Comparison of ENCODE assay signal across 9 cellular contexts in genomic region chr22:29727248-29727551, GRCh38. TPM values are rescaled to one million over a fixed set of nuclear protein-coding genes. Genes with fewer than 3 reads are reported as not detected.
DNase-seq lines count a peak whose midpoint lies in the region; ATAC-seq and TF ChIP-seq lines count a peak whose summit lies in the region.
"Had no signal": no experiment of that assay in that cellular context is flagged by ENCODE, and none has a peak within 500 bp of the region (broad histone marks: within the 10 kb centered on the region; RNA-seq: fewer than 3 reads in every experiment).

No MANE protein-coding gene starts in this region.

- intact Hi-C loops in PC-3 (cut with micrococcal nuclease), result no loop called here
- intact Hi-C loops in sigmoid colon (cut with DNase I), result no loop called here

- 4 to 5% methylated on average over 12 of the region's 12 CpGs for WGBS in sigmoid colon, 2 donors

- no peaks in the 10 kb centered on the region for H3K36me3 ChIP-seq in PC-3 (ENCODE audit: low read depth, low read length)
- peaks cover 0 to 24% (median 4%) of the 10 kb centered on the region in 4 donors for H3K36me3 ChIP-seq in sigmoid colon

- no peaks in the 10 kb centered on the region for H4K20me1 ChIP-seq in PC-3 (ENCODE audit: low read length)

- TF ChIP-seq CTCF in PC-3 (conservative IDR thresholded peaks at IDR 0.05; ENCODE audit: low read depth, low read length), result 0 out of 2 replicates have a peak, but pooled peaks have one; percentile 27
- TF ChIP-seq CTCF in sigmoid colon (IDR thresholded peaks at IDR 0.05), result no peak

- H3K9me2 ChIP-seq in PC-3 (replicated peaks; ENCODE audit: low read length), result no peaks in the 10 kb centered on the region

- no peak for TF ChIP-seq EP300 in sigmoid colon (IDR thresholded peaks at IDR 0.05)

- peak; percentile 8 for DNase-seq in NOMO-1 treated with DMSO at 0.1 percent for 48 hours (lab: John Stamatoyannopoulos, UW; ENCODE audit: unreplicated experiment)
- DNase-seq in NOMO-1 treated with dmso at 0.1 percent for 144 hours (lab: John Stamatoyannopoulos, UW; ENCODE audit: unreplicated experiment), result no peak
- no peak for DNase-seq in PC-3
- DNase-seq in fibroblast of peridontal ligament (ENCODE audit: extremely low read depth), result peak; percentile 38
- DNase-seq in stimulated activated CD8-positive, alpha-beta memory T cell treated with anti-CD3 and anti-CD28 coated beads, Interleukin-4, amount 100 ng/mL, for 48 hours, result peak; percentile 45
- no peak for DNase-seq in sigmoid colon

- peak; percentile 46; the same call in 1 of the 2 replicates for ATAC-seq in PC-3
- ATAC-seq in GM21367 (IDR thresholded peaks at IDR 0.05; ENCODE audit: unreplicated experiment), result no peak
- no peak for ATAC-seq in GM19455 (IDR thresholded peaks at IDR 0.05; ENCODE audit: unreplicated experiment)

- CTCF ChIA-PET in PC-3 (lab: Charles Lee), result no interaction called here

- H3K4me2 ChIP-seq in PC-3 (ENCODE audit: low read length), result no peak overlapping the region

- TF ChIP-seq POLR2A in sigmoid colon (IDR thresholded peaks at IDR 0.05), result no peak

- H3F3A ChIP-seq in PC-3 (ENCODE audit: low read length, unreplicated experiment), result no peaks in the 10 kb centered on the region

- no peaks in the 10 kb centered on the region for H3K4me1 ChIP-seq in PC-3 (ENCODE audit: insufficient read depth, low read length)
- H3K4me1 ChIP-seq in sigmoid colon, result no peaks in the 10 kb centered on the region

- H3K27ac ChIP-seq in PC-3 (ENCODE audit: low read length), result no peak overlapping the region
- H3K27ac ChIP-seq in sigmoid colon, result no peak overlapping the region
- H3K27ac ChIP-seq: C4-2B had no signal

- POLR2A ChIA-PET in PC-3 (lab: Charles Lee; ENCODE audit: unreplicated experiment), result no interaction called here

- BruUV-seq in PC-3 (replicated peaks; lab: Mats Ljungman, UMichigan), result no TSS peak

- no peaks in the 10 kb centered on the region for H3K9me3 ChIP-seq in PC-3 (ENCODE audit: low read length)
- no peaks in the 10 kb centered on the region for H3K9me3 ChIP-seq in sigmoid colon

- H3K9ac ChIP-seq in PC-3 (ENCODE audit: low read length), result no peak overlapping the region

- H3K4me3 ChIP-seq in PC-3 (ENCODE audit: low read length) (no peak overlapping the region), sigmoid colon (no peak overlapping the region)

- no peaks in the 10 kb centered on the region for H3K79me2 ChIP-seq in PC-3 (ENCODE audit: low read length)

- H2AFZ ChIP-seq in PC-3 (ENCODE audit: low read length), result no peak overlapping the region

- H3K27me3 ChIP-seq in PC-3 (ENCODE audit: low read length) (no peaks in the 10 kb centered on the region), sigmoid colon (peaks cover 0 to 6% (median 2%) of the 10 kb centered on the region in 3 donors)

RNA-seq across cellular contexts. Expression of gene CABP7, which starts 7.4 kb away (rescaled TPM):
- total RNA-seq in PC-3 (2014; rRNA removed) (0.69 and 0.87 TPM in 2 replicates), sigmoid colon (1 to 10 TPM in 1 of 4 donors, under 1 TPM in 1, not detected in 2; under 0.01 to 1.1 TPM)
- polyA plus RNA-seq in sigmoid colon, result under 1 TPM in 1 of 3 donors, not detected in 2; 0.47 TPM

RNA-seq across cellular contexts. Expression of gene ZMAT5, which starts 39.6 kb away (rescaled TPM):
- total RNA-seq in PC-3 (2014; rRNA removed) (24.2 and 37.7 TPM in 2 replicates), sigmoid colon (10 to 100 TPM; 24.6 to 33.7 (median 30.4) TPM)
- polyA plus RNA-seq in sigmoid colon, result 10 to 100 TPM; 13.2 to 16.1 (median 15.5) TPM

RNA-seq across cellular contexts. Expression of gene UQCR10, which starts 40.0 kb away (rescaled TPM):
- total RNA-seq in PC-3 (2014; rRNA removed) (116 and 196 TPM in 2 replicates), sigmoid colon (10 to 100 TPM; 37.9 to 84.5 (median 60.0) TPM)
- 100 to 1,000 TPM; 241 to 555 (median 462) TPM for polyA plus RNA-seq in sigmoid colon

Comparison
In these comparisons a context has a peak if more than half of its experiments do, and no peak if none do; other contexts are left out.
1. DNase-seq: peak in NOMO-1 treated with DMSO at 0.1 percent for 48 hours (single experiment), fibroblast of peridontal ligament (single experiment) and stimulated activated CD8-positive, alpha-beta memory T cell treated with anti-CD3 and anti-CD28 coated beads, Interleukin-4, amount 100 ng/mL, for 48 hours (single experiment); none in NOMO-1 treated with dmso at 0.1 percent for 144 hours (single experiment), PC-3 (single experiment) and sigmoid colon (single experiment).